ENCODE assay signal across 22 cellular contexts in genomic region chr1:75083848-75084514, GRCh38. TPM values are rescaled to one million over a fixed set of nuclear protein-coding genes. Genes with fewer than 3 reads are reported as not detected.
A peak's percentile ranks its signal among the peaks of the same experiment; 100 is the strongest.
DNase-seq lines count a peak whose midpoint lies in the region; ATAC-seq, FAIRE-seq and TF ChIP-seq lines count a peak whose summit lies in the region.
"Had no signal": no experiment of that assay in that cellular context is flagged by ENCODE, and none has a peak within 500 bp of the region (broad histone marks: within the 10 kb centered on the region; RNA-seq: fewer than 3 reads in every experiment).

No MANE protein-coding gene starts in this region.

- TF ChIP-seq EP300 in A549 (IDR thresholded peaks at IDR 0.05) = no peak

- H3K27ac ChIP-seq in A549 (peak overlapping the region; percentile 37 to 38; a peak in 2 of 6 replicates), HUES48 (ENCODE audit: low read depth, low read length) (peak overlapping the region; percentile 49)
- H3K27ac ChIP-seq: colonic mucosa, heart left ventricle, upper lobe of right lung, VCaP had no signal

- no peak for TF ChIP-seq POLR2A in A549 (IDR thresholded peaks at IDR 0.05; ENCODE audit: low read length)

- H3K4me3 ChIP-seq in A549 (no peak overlapping the region), HUES48 (ENCODE audit: low read depth, low read length) (no peak overlapping the region)
- H3K4me3 ChIP-seq: colonic mucosa, heart left ventricle, upper lobe of right lung had no signal

- no peak for FAIRE-seq in A549 (lab: Jason Lieb, UNC)
- FAIRE-seq: G401.6, GM12891 had no signal

- DNase-seq in A549 (ENCODE audit: low read depth in 1 of 2, low spot score in 1 of 2) (peak in 1 of 2 experiments; percentile 38), SW480 (ENCODE audit: low spot score) (peak; percentile 18), fibroblast of the conjunctiva (ENCODE audit: low read depth) (peak; percentile 20), cerebellar cortex (ENCODE audit: low spot score) (no peak), COLO668 (lab: John Stamatoyannopoulos, UW; ENCODE audit: unreplicated experiment) (no peak), medulla oblongata (ENCODE audit: extremely low spot score) (no peak)
- DNase-seq: ACHN; activated CD8-positive, alpha-beta memory T cell treated with anti-CD3 and anti-CD28 coated beads for 24 hours; amniotic stem cell; colonic mucosa; heart left ventricle; kidney glomerular epithelial cell; NCI-H510A treated with DMSO at 0.1 percent for 48 hours; posterior cingulate gyrus; stimulated activated naive CD8-positive, alpha-beta T cell treated with anti-CD3 and anti-CD28 coated beads, Interleukin-15, Interleukin-2, amounts not matched to agents 100 U/mL and 50 U/mL, for 24 hours; upper lobe of right lung had no signal

- WGBS in A549 (ENCODE audit: missing lambda C conversion rate) = 37% methylated on average over 4 of the region's 4 CpGs

- no peaks in the 10 kb centered on the region for H3K36me3 ChIP-seq in HUES48 (ENCODE audit: control insufficient read depth, insufficient read depth, low read length)
- H3K36me3 ChIP-seq: colonic mucosa, heart left ventricle, upper lobe of right lung had no signal

- H3K27me3 ChIP-seq in HUES48 (ENCODE audit: control insufficient read depth, insufficient read depth, low read length) = peaks cover 6% of the 10 kb centered on the region; the same call in 1 of the 2 replicates
- H3K27me3 ChIP-seq: colonic mucosa, heart left ventricle, upper lobe of right lung had no signal

- H3K9me3 ChIP-seq in A549 (no peaks in the 10 kb centered on the region), HUES48 (ENCODE audit: control insufficient read depth, insufficient read depth, low read length) (no peaks in the 10 kb centered on the region)
- H3K9me3 ChIP-seq: colonic mucosa, heart left ventricle, upper lobe of right lung had no signal

- H3K4me1 ChIP-seq in A549 (peaks cover 13% of the 10 kb centered on the region; the same call in 2 of the 3 replicates), HUES48 (ENCODE audit: control insufficient read depth, insufficient read depth, low read length) (peaks cover 48% of the 10 kb centered on the region)
- H3K4me1 ChIP-seq: colonic mucosa, heart left ventricle, upper lobe of right lung had no signal

- ATAC-seq in A549 = peak; percentile 68 to 74; a peak in 5 of 6 replicates
- no peak for ATAC-seq in activated CD4-positive, CD25-positive, alpha-beta regulatory T cell treated with anti-CD3 and anti-CD28 coated beads, Interleukin-2, amount 50 U/mL, for 24 hours
- ATAC-seq: activated T-helper 17 cell treated with anti-CD3 and anti-CD28 coated beads, Interleukin-2, amount 50 U/mL, for 72 hours; heart left ventricle; stimulated activated naive CD8-positive, alpha-beta T cell treated with anti-CD3 and anti-CD28 coated beads, Interleukin-15, Interleukin-2, amounts not matched to agents 100 U/mL and 50 U/mL, for 24 hours; upper lobe of right lung had no signal

- H3K9ac ChIP-seq in HUES48 (ENCODE audit: low read depth, low read length) = no peak overlapping the region

- no peak for TF ChIP-seq RAD21 in A549 (conservative IDR thresholded peaks at IDR 0.05 in 1 of 2, IDR thresholded peaks at IDR 0.05 in 1 of 2)

- POLR2A ChIA-PET in A549 (lab: Yijun Ruan, JAX) = no interaction called here

- no peak for TF ChIP-seq CTCF in A549 (IDR thresholded peaks at IDR 0.05)

- CTCF ChIA-PET in A549 (lab: Yijun Ruan, JAX) = no interaction called here

- peak overlapping the region; percentile 12; the same call in 2 of the 3 replicates for H3K4me2 ChIP-seq in A549

TF ChIP-seq in A549, 52 proteins besides CTCF, POLR2A, EP300 and RAD21:
- 0 out of 2 replicates have a peak, but pooled peaks have one; percentile 11 for TF ChIP-seq JUNB (IDR thresholded peaks at IDR 0.05)
- TF ChIP-seq ELK1 (IDR thresholded peaks at IDR 0.05; ENCODE audit: low read depth, low read length) = no peak
- TF ChIP-seq MAFK (IDR thresholded peaks at IDR 0.05; ENCODE audit: partially characterized antibody) = peak; percentile 49

RNA-seq across cellular contexts. Expression of gene LHX8, which starts 50.2 kb away (rescaled TPM):
- polyA plus RNA-seq in A549 (2011; rRNA removed) = 7.6 and 9.5 TPM in 2 replicates
- polyA plus RNA-seq in A549 (2012; cell fraction: cytosol; rRNA removed) = 2.4 and 2.6 TPM in 2 replicates
- polyA plus RNA-seq in A549 (2012; cell fraction: nucleus; rRNA removed) = 2.2 and 3.5 TPM in 2 replicates
- 1.8 to 3.3 TPM (median 3.0 TPM) in 3 replicates for polyA plus RNA-seq in A549 (2017; fragmentation: RNase III; extraction: RNeasy Plus Mini Kit Qiagen cat#74134 plus additional on column Dnase treatment)
- polyA minus RNA-seq in A549 (2011; rRNA and poly(A)+ RNA removed) = 4.0 and 4.9 TPM in 2 replicates
- polyA plus RNA-seq: heart left ventricle had no signal

Comparison
In these comparisons a context has a peak if more than half of its experiments do, and no peak if none do; other contexts are left out.
1. ATAC-seq: peak in A549 (2 of 2); none in activated CD4-positive, CD25-positive, alpha-beta regulatory T cell treated with anti-CD3 and anti-CD28 coated beads, Interleukin-2, amount 50 U/mL, for 24 hours (0 of 2).
2. DNase-seq: peak in SW480 (single experiment) and fibroblast of the conjunctiva (single experiment); none in cerebellar cortex (single experiment), COLO668 (single experiment) and medulla oblongata (single experiment).